In the genomic region with DNA sequence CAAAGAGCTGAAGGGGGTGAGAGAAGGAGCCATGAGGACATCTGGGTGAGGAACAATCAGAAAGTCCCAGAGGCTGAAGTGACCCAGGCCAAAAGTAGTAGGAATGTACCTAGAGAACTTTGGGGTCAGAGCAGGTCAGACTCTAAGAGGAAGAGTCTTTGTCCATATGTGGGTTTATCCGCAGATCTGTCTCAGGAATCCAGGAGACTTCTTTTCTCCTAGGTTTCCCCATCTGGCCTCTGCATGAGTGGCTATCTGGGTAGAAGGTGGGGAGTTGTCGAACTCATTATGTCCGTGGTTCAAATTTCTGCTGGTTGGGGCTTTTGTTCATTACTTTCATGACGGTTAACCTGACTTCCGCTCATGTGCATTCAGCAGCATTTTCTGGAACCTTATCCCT, we compare ENCODE assay signal across 20 cellular contexts. TPM values are rescaled to one million over a fixed set of nuclear protein-coding genes. Genes with fewer than 3 reads are reported as not detected.
A peak's percentile ranks its signal among the peaks of the same experiment; 100 is the strongest.
DNase-seq lines count a peak whose midpoint lies in the region; ATAC-seq and TF ChIP-seq lines count a peak whose summit lies in the region.
"Had no signal": no experiment of that assay in that cellular context is flagged by ENCODE, and none has a peak within 500 bp of the region (broad histone marks: within the 10 kb centered on the region; RNA-seq: fewer than 3 reads in every experiment).

No MANE protein-coding gene starts in this region.

- H4K8ac ChIP-seq in mesendoderm (ENCODE audit: low read depth, low read length), result no peak overlapping the region

- H3K27me3 ChIP-seq in breast epithelium (peaks cover 0 to 21% of the 10 kb centered on the region in 2 donors), mesendoderm (ENCODE audit: insufficient read depth, low read length, poor library complexity) (no peaks in the 10 kb centered on the region), left lung (peaks cover 7 to 65% of the 10 kb centered on the region in 2 donors)

- CTCF ChIA-PET in MCF 10A (lab: Yijun Ruan, JAX), result interaction anchor here (1.4 kb wide), 1 partner anchor 166 kb away, joined by 3 read pairs; no protein-coding TSS in a partner anchor
- CTCF ChIA-PET in HEK293T (lab: Yijun Ruan, JAX), result no interaction called here

- no peaks in the 10 kb centered on the region for H3K9me3 ChIP-seq in breast epithelium
- no peaks in the 10 kb centered on the region for H3K9me3 ChIP-seq in left lung
- H3K9me3 ChIP-seq: heart right ventricle, spleen, upper lobe of left lung had no signal

- peak overlapping the region; percentile 80 for H3K56ac ChIP-seq in mesendoderm (ENCODE audit: low read length)

- H3K4me3 ChIP-seq in breast epithelium (no peak overlapping the region), mesendoderm (ENCODE audit: low read length) (peak overlapping the region; percentile 65), left lung (peak overlapping the region in 1 of 2 donors; percentile 42)
- H3K4me3 ChIP-seq: spleen had no signal

- H2AK5ac ChIP-seq in mesendoderm (ENCODE audit: low read length), result no peak overlapping the region

- TF ChIP-seq POLR2A in breast epithelium (IDR thresholded peaks at IDR 0.05), result no peak

- H3K36me3 Mint-ChIP-seq in MCF 10A (ENCODE audit: insufficient read depth, unreplicated experiment) (peaks cover 10% of the 10 kb centered on the region), endothelial cell (ENCODE audit: low read depth, unreplicated experiment) (no peaks in the 10 kb centered on the region)
- H3K36me3 Mint-ChIP-seq: activated naive CD8-positive, alpha-beta T cell treated with anti-CD3 and anti-CD28 coated beads, Interleukin-2, amount 10 ng/mL, durations not matched to agents 7 days and 5 days; stimulated activated effector memory CD8-positive, alpha-beta T cell treated with anti-CD3 and anti-CD28 coated beads, Interleukin-12 subunit alpha, Interleukin-12 subunit beta, amount 100 ng/mL, for 72 hours had no signal

- DNase-seq in MCF 10A (ENCODE audit: unreplicated experiment) (no peak), breast epithelium (ENCODE audit: low spot score in 2 of 2) (no peak), endothelial cell (ENCODE audit: low spot score) (no peak), mesendoderm (no peak), NCI-H146 (lab: John Stamatoyannopoulos, UW) (no peak), left lung (no peak), dermis blood vessel endothelial cell (no peak), HEK293T (ENCODE audit: extremely low spot score) (no peak)
- DNase-seq: activated naive CD8-positive, alpha-beta T cell treated with anti-CD3 and anti-CD28 coated beads, Interleukin-2, amount 10 ng/mL, durations not matched to agents 7 days and 5 days; DMS79 treated with DMSO at 0.1 percent for 48 hours; heart right ventricle; IMR-90; left cardiac atrium; MV-4-11; NCI-H2081; NCI-H69; spleen; upper lobe of left lung had no signal

- no peak for TF ChIP-seq CTCF in MCF 10A (IDR thresholded peaks at IDR 0.05; ENCODE audit: unreplicated experiment)
- TF ChIP-seq CTCF in breast epithelium (IDR thresholded peaks at IDR 0.05), result no peak
- TF ChIP-seq CTCF in endothelial cell (IDR thresholded peaks at IDR 0.05; ENCODE audit: unreplicated experiment), result no peak
- TF ChIP-seq CTCF in left lung (IDR thresholded peaks at IDR 0.05), result no peak

- H3K4ac ChIP-seq in mesendoderm (ENCODE audit: low read depth, low read length), result no peak overlapping the region

- no TSS peak for BruUV-seq in MCF 10A (replicated peaks; lab: Mats Ljungman, UMichigan)

- H3K36me3 ChIP-seq in breast epithelium (no peaks in the 10 kb centered on the region), mesendoderm (ENCODE audit: control insufficient read depth, insufficient read depth, low read length) (peaks cover 5% of the 10 kb centered on the region), left lung (peaks cover 0 to 23% of the 10 kb centered on the region in 2 donors)
- H3K36me3 ChIP-seq: spleen, upper lobe of left lung had no signal

- no peak overlapping the region for H3K23ac ChIP-seq in mesendoderm (ENCODE audit: low read length)

- H3K4me1 ChIP-seq in breast epithelium (peaks cover 0 to 9% of the 10 kb centered on the region in 2 donors), mesendoderm (ENCODE audit: control insufficient read depth, low read depth, low read length) (peaks cover 10% of the 10 kb centered on the region), left lung (peaks cover 0 to 27% of the 10 kb centered on the region in 2 donors)

- no peak overlapping the region for H2BK120ac ChIP-seq in mesendoderm (ENCODE audit: low read depth, low read length)

- H3K4me2 ChIP-seq in mesendoderm (ENCODE audit: low read length), result peak overlapping the region; percentile 77

- H3K27ac ChIP-seq in breast epithelium (no peak overlapping the region), mesendoderm (ENCODE audit: low read depth, low read length) (no peak overlapping the region), left lung (no peak overlapping the region)
- H3K27ac ChIP-seq: C4-2B, heart right ventricle, spleen, upper lobe of left lung had no signal

- H4K5ac ChIP-seq in mesendoderm (ENCODE audit: low read length), result no peak overlapping the region

- H3K9ac ChIP-seq in mesendoderm (ENCODE audit: low read length), result peak overlapping the region; percentile 66

- H3K9me3 Mint-ChIP-seq in MCF 10A (ENCODE audit: unreplicated experiment) (no peaks in the 10 kb centered on the region), endothelial cell (ENCODE audit: unreplicated experiment) (no peaks in the 10 kb centered on the region)
- H3K9me3 Mint-ChIP-seq: activated naive CD8-positive, alpha-beta T cell treated with anti-CD3 and anti-CD28 coated beads, Interleukin-2, amount 10 ng/mL, durations not matched to agents 7 days and 5 days; stimulated activated effector memory CD8-positive, alpha-beta T cell treated with anti-CD3 and anti-CD28 coated beads, Interleukin-12 subunit alpha, Interleukin-12 subunit beta, amount 100 ng/mL, for 72 hours had no signal

- H3K79me2 ChIP-seq in mesendoderm (ENCODE audit: control insufficient read depth, insufficient read depth, low read length), result peaks cover 12% of the 10 kb centered on the region

- H3K79me1 ChIP-seq in mesendoderm (ENCODE audit: low read length), result peaks cover 2% of the 10 kb centered on the region

- no peaks in the 10 kb centered on the region for H3K27me3 Mint-ChIP-seq in MCF 10A (ENCODE audit: insufficient read depth, unreplicated experiment)
- peaks cover 13% of the 10 kb centered on the region for H3K27me3 Mint-ChIP-seq in endothelial cell (ENCODE audit: unreplicated experiment)

- H3K4me3 Mint-ChIP-seq in MCF 10A (ENCODE audit: unreplicated experiment) (peak overlapping the region; percentile 66), endothelial cell (ENCODE audit: unreplicated experiment) (peak overlapping the region; percentile 92)

- H2BK5ac ChIP-seq in mesendoderm (ENCODE audit: low read length), result no peak overlapping the region

- H3K4me1 Mint-ChIP-seq in MCF 10A (ENCODE audit: insufficient read depth, unreplicated experiment) (peaks cover 49% of the 10 kb centered on the region), endothelial cell (ENCODE audit: unreplicated experiment) (peaks cover 23% of the 10 kb centered on the region)

- H3K27ac Mint-ChIP-seq in MCF 10A (ENCODE audit: low read depth, unreplicated experiment), result no peak overlapping the region
- no peak overlapping the region for H3K27ac Mint-ChIP-seq in endothelial cell (ENCODE audit: unreplicated experiment)
- H3K27ac Mint-ChIP-seq: activated naive CD8-positive, alpha-beta T cell treated with anti-CD3 and anti-CD28 coated beads, Interleukin-2, amount 10 ng/mL, durations not matched to agents 7 days and 5 days; stimulated activated effector memory CD8-positive, alpha-beta T cell treated with anti-CD3 and anti-CD28 coated beads, Interleukin-12 subunit alpha, Interleukin-12 subunit beta, amount 100 ng/mL, for 72 hours had no signal

- WGBS in mesendoderm (ENCODE audit: extremely low coverage, insufficient coverage, low lambda C conversion rate), result no CpG with 5 or more reads among the region's 5 CpGs

- POLR2A ChIA-PET in MCF 10A (lab: Yijun Ruan, JAX) (interaction anchor here (0.7 to 1.3 kb wide), 2 partner anchors 22 to 168 kb away, joined by 3 to 4 read pairs; no protein-coding TSS in a partner anchor), HEK293T (lab: Yijun Ruan, JAX) (no interaction called here)

- H3K18ac ChIP-seq in mesendoderm (ENCODE audit: low read length), result no peak overlapping the region

- intact Hi-C loops in MCF 10A (cut with micrococcal nuclease), result loop anchor here (2.0 kb wide), 1 partner anchor 127 kb away; no protein-coding TSS in a partner anchor
- intact Hi-C loops in breast epithelium (cut with DNase I; ENCODE audit: low total_unique reads), result no loop called here
- intact Hi-C loops in left lung (cut with DNase I), result loop anchor here in 1 of 2 donors (10.0 kb wide), 1 partner anchor 291 kb away; no protein-coding TSS in a partner anchor

- no peak overlapping the region for H2BK15ac ChIP-seq in mesendoderm (replicated peaks; ENCODE audit: low read depth)

- no peak for ATAC-seq in left lung
- ATAC-seq: heart right ventricle; left cardiac atrium; stimulated activated effector memory CD8-positive, alpha-beta T cell treated with anti-CD3 and anti-CD28 coated beads, Interleukin-12 subunit alpha, Interleukin-12 subunit beta, amount 100 ng/mL, for 72 hours had no signal

TF ChIP-seq in HEK293T, 16 proteins besides CTCF, POLR2A, EP300 and RAD21:
- TF ChIP-seq FOXA1 (IDR thresholded peaks at IDR 0.05), result no peak
- no peak for TF ChIP-seq TARDBP (IDR thresholded peaks at IDR 0.05)
- TF ChIP-seq, protein P1, sequence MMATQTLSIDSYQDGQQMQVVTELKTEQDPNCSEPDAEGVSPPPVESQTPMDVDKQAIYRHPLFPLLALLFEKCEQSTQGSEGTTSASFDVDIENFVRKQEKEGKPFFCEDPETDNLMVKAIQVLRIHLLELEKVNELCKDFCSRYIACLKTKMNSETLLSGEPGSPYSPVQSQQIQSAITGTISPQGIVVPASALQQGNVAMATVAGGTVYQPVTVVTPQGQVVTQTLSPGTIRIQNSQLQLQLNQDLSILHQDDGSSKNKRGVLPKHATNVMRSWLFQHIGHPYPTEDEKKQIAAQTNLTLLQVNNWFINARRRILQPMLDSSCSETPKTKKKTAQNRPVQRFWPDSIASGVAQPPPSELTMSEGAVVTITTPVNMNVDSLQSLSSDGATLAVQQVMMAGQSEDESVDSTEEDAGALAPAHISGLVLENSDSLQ (IDR thresholded peaks at IDR 0.05), result no peak
- no peak for TF ChIP-seq SUZ12 (IDR thresholded peaks at IDR 0.05)
- TF ChIP-seq ZNF384 (IDR thresholded peaks at IDR 0.05), result no peak
- TF ChIP-seq FOXK2 (IDR thresholded peaks at IDR 0.05), result no peak
- TF ChIP-seq L3MBTL2 (conservative IDR thresholded peaks at IDR 0.05), result no peak
- TF ChIP-seq BHLHE40 (IDR thresholded peaks at IDR 0.05; ENCODE audit: borderline replicate concordance), result no peak
- no peak for TF ChIP-seq FOXM1 (IDR thresholded peaks at IDR 0.05; ENCODE audit: borderline replicate concordance)

RNA-seq across cellular contexts. Expression of a gene that starts 1.8 kb away (rescaled TPM):
- total RNA-seq in MCF 10A (2022) (57.8 and 67.6 TPM in 2 replicates), breast epithelium (1 to 10 TPM in 1 of 3 donors, under 1 TPM in 2; 0.16 to 1.6 (median 0.44) TPM), endothelial cell (ENCODE audit: unreplicated experiment) (19.6 TPM), left lung (10 to 100 TPM; 26.0 to 47.1 TPM), dermis blood vessel endothelial cell (1.9 and 54.6 TPM in 2 replicates)
- 13.0 TPM for polyA plus RNA-seq in mesendoderm (2013, experiment 1 of 2)
- polyA plus RNA-seq in mesendoderm (2013, experiment 2 of 2), result 14.1 TPM
